In the genomic region with DNA sequence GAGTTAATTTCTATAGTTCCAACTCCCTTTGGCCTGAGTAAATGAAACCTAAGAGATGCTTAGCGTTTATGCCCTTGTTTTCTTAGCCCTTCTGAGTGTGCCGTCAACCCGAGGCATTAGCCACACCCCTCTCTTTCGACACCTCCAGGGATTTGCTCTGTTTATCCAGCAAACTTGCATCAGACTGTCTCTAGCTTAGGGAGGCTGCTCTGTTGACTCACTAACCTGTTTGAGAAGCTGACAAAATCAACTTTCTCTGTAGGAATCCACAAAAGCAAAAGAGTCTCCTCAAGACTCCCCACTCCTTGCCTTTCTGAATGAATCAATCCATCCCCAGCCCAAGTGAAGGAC, we compare ENCODE assay signal across 10 cellular contexts.
DNase-seq lines count a peak whose midpoint lies in the region; ATAC-seq, FAIRE-seq and TF ChIP-seq lines count a peak whose summit lies in the region.
"Had no signal": no experiment of that assay in that cellular context is flagged by ENCODE, and none has a peak within 500 bp of the region (broad histone marks: within the 10 kb centered on the region; RNA-seq: fewer than 3 reads in every experiment).

No MANE protein-coding gene starts in this region.

- H3K4me1 ChIP-seq in body of pancreas, result no peaks in the 10 kb centered on the region
- peaks cover 3 to 9% of the 10 kb centered on the region in 2 donors for H3K4me1 ChIP-seq in aorta (ENCODE audit: control insufficient read depth in 1 of 2, insufficient read depth in 2 of 2, low read length in 2 of 2)

- H3K36me3 ChIP-seq in body of pancreas (replicated peaks in 1 of 2; ENCODE audit: insufficient read depth in 1 of 2, low read depth in 2 of 2), result no peaks in the 10 kb centered on the region
- peaks cover 0 to 2% of the 10 kb centered on the region in 2 donors for H3K36me3 ChIP-seq in aorta (ENCODE audit: control insufficient read depth in 1 of 2, insufficient read depth in 2 of 2, low read length in 1 of 2)

- TF ChIP-seq POLR2A in body of pancreas (IDR thresholded peaks at IDR 0.05), result no peak

- H3K27me3 ChIP-seq in body of pancreas (no peaks in the 10 kb centered on the region), aorta (ENCODE audit: control insufficient read depth in 1 of 2, insufficient read depth in 2 of 2, low read length in 1 of 2) (no peaks in the 10 kb centered on the region), dorsolateral prefrontal cortex (no peaks in the 10 kb centered on the region)

- no peak overlapping the region for H3K27ac ChIP-seq in body of pancreas
- peak overlapping the region in 1 of 2 donors; percentile 37 for H3K27ac ChIP-seq in aorta (ENCODE audit: low read depth in 1 of 2, low read length in 2 of 2)
- no peak overlapping the region for H3K27ac ChIP-seq in dorsolateral prefrontal cortex
- H3K27ac ChIP-seq: C4-2B had no signal

- 11 to 16% methylated on average over 4 of the region's 4 CpGs for WGBS in body of pancreas, 2 donors
- 0 to 3% methylated on average over 4 of the region's 4 CpGs for WGBS in aorta, 2 donors

- H3K9me3 ChIP-seq in body of pancreas, result no peaks in the 10 kb centered on the region
- H3K9me3 ChIP-seq in aorta (ENCODE audit: control insufficient read depth, low read length), result no peaks in the 10 kb centered on the region

- H3K4me3 ChIP-seq in body of pancreas, result no peak overlapping the region
- H3K4me3 ChIP-seq in aorta (ENCODE audit: low read length in 2 of 2), result no peak overlapping the region
- no peak overlapping the region for H3K4me3 ChIP-seq in dorsolateral prefrontal cortex

- intact Hi-C loops in body of pancreas (cut with DNase I) (no loop called here), aorta (cut with DNase I) (no loop called here), dorsolateral prefrontal cortex (cut with DNase I) (no loop called here)

- DNase-seq in SIG-M5 treated with dmso at 0.1 percent for 504 hours (lab: John Stamatoyannopoulos, UW; ENCODE audit: unreplicated experiment) (peak; percentile 91), SIG-M5 (lab: John Stamatoyannopoulos, UW) (no peak), body of pancreas (peak in 3 of 4 donors; percentile 8 to 39 (median 13)), kidney glomerular epithelial cell (lab: John Stamatoyannopoulos, UW) (peak; percentile 83), aorta (peak; percentile 74 to 77), dorsolateral prefrontal cortex (no peak), GM19239 (ENCODE audit: insufficient read length, low spot score) (no peak)
- DNase-seq: stimulated activated CD4-positive, alpha-beta T cell treated with anti-CD3 and anti-CD28 coated beads, Interleukin-1b, Interleukin-23, amount 100 ng/mL, for 48 hours had no signal

- ATAC-seq in body of pancreas (no peak), aorta (ENCODE audit: low FRiP score) (peak; percentile 86), GM18502 (IDR thresholded peaks at IDR 0.05; ENCODE audit: poor library complexity, unreplicated experiment) (no peak)

- no peak for TF ChIP-seq CTCF in body of pancreas (IDR thresholded peaks at IDR 0.05)
- no peak for TF ChIP-seq CTCF in dorsolateral prefrontal cortex (IDR thresholded peaks at IDR 0.05 in 54 of 56, conservative IDR thresholded peaks at IDR 0.05 in 2 of 56; ENCODE audit: low read depth in 1 of 56, partially characterized antibody in 56 of 56)

- FAIRE-seq in GM19239 (lab: Jason Lieb, UNC), result no peak

Comparison
In these comparisons a context has a peak if more than half of its experiments do, and no peak if none do; other contexts are left out.
1. DNase-seq: peak in SIG-M5 treated with dmso at 0.1 percent for 504 hours (single experiment), body of pancreas (3 of 4), kidney glomerular epithelial cell (single experiment) and aorta (2 of 2); none in SIG-M5 (single experiment), dorsolateral prefrontal cortex (0 of 10) and GM19239 (single experiment).